Comparison of ENCODE assay signal across 1 cellular context in genomic region chr5:8114597-8115266, GRCh38.
TF ChIP-seq lines count a peak whose summit lies in the region.

No MANE protein-coding gene starts in this region.

TF ChIP-seq in H1, 55 proteins besides CTCF, POLR2A, EP300 and RAD21:
- TF ChIP-seq YY1 (IDR thresholded peaks at IDR 0.05; ENCODE audit: low read depth, low read length), result 0 out of 2 replicates have a peak, but pooled peaks have one; percentile 23
- no peak for TF ChIP-seq TAF1 (IDR thresholded peaks at IDR 0.05; ENCODE audit: low read depth, low read length)
- no peak for TF ChIP-seq CBX5 (IDR thresholded peaks at IDR 0.05; ENCODE audit: low read depth, low read length)
TF ChIP-seq in H1: peak in this region for 1.
